ENCODE assay signal across 8 cellular contexts in the genomic region with DNA sequence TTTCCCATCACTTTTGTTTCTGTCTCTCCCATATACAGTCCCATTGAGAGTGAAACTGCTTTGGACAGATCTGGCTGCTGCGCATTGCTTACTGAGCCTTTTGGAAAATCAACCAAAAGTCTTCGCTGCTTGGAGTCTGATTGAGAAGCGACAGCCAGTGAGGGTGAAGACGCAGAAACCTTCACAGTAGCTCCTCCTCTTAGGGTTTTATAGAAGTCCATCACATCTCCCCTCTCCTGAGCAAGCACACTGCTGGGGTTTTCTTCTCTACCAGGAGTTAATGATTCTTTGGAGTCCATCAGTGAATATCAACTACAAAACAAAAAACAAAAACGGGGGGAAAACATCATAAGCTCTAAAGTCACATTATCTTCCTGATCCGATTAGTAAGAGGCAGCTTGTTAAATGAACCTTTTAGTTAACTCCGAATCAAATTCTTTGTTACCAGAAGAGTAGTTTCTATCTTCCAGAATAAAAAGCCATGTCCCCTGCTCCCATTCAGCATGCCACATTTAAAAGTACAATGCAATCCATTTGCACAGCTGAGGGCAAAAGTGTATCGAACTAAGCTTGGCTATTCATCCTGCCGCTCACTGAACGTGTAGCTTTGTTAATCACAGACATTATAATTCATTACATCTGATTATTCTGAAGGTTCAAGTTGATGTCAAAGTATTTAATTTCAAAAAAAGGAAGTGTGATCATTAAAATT. TPM values are rescaled to one million over a fixed set of nuclear protein-coding genes. Genes with fewer than 3 reads are reported as not detected.
A peak's percentile ranks its signal among the peaks of the same experiment; 100 is the strongest.
DNase-seq lines count a peak whose midpoint lies in the region; ATAC-seq and TF ChIP-seq lines count a peak whose summit lies in the region.

No MANE protein-coding gene starts in this region.

- DNase-seq in CD4-positive, CD25-positive, alpha-beta regulatory T cell: no peak
- DNase-seq in NB4 (ENCODE audit: low read depth) (no peak), AML-193 (lab: John Stamatoyannopoulos, UW) (no peak), epidermal melanocyte (ENCODE audit: insufficient read length, low spot score) (no peak), NCI-H2227 (lab: John Stamatoyannopoulos, UW; ENCODE audit: unreplicated experiment) (no peak), NCI-H774 (lab: John Stamatoyannopoulos, UW) (no peak)
- no peak for DNase-seq in central memory CD8-positive, alpha-beta T cell (ENCODE audit: low spot score in 2 of 2)
- DNase-seq in natural killer cell treated with Interleukin-12 subunit alpha and Interleukin-12 subunit beta and Interleukin-15 and Interleukin-18, amount 100 ng/mL, for 72 hours (ENCODE audit: low spot score): no peak

- no peaks in the 10 kb centered on the region for H3K27me3 ChIP-seq in CD4-positive, CD25-positive, alpha-beta regulatory T cell (ENCODE audit: control insufficient read depth, insufficient read depth, low read length)

- no peaks in the 10 kb centered on the region for H3K9me3 Mint-ChIP-seq in CD4-positive, CD25-positive, alpha-beta regulatory T cell
- H3K9me3 Mint-ChIP-seq in central memory CD8-positive, alpha-beta T cell: no peaks in the 10 kb centered on the region
- H3K9me3 Mint-ChIP-seq in natural killer cell treated with Interleukin-12 subunit alpha and Interleukin-12 subunit beta and Interleukin-15 and Interleukin-18, amount 100 ng/mL, for 72 hours: no peaks in the 10 kb centered on the region

- peak overlapping the region; percentile 39 to 75 (median 57) for H3K27ac Mint-ChIP-seq in CD4-positive, CD25-positive, alpha-beta regulatory T cell
- H3K27ac Mint-ChIP-seq in central memory CD8-positive, alpha-beta T cell (ENCODE audit: low read depth): no peak overlapping the region
- H3K27ac Mint-ChIP-seq in natural killer cell treated with Interleukin-12 subunit alpha and Interleukin-12 subunit beta and Interleukin-15 and Interleukin-18, amount 100 ng/mL, for 72 hours: peak overlapping the region; percentile 92 to 100

- no peak overlapping the region for H3K27ac ChIP-seq in CD4-positive, CD25-positive, alpha-beta regulatory T cell (ENCODE audit: insufficient read depth, low read length, poor library complexity, severe bottlenecking)

- peaks cover 17% of the 10 kb centered on the region for H3K36me3 ChIP-seq in CD4-positive, CD25-positive, alpha-beta regulatory T cell (ENCODE audit: control insufficient read depth, insufficient read depth, low read length)

- peaks cover 72% of the 10 kb centered on the region for H3K4me1 ChIP-seq in CD4-positive, CD25-positive, alpha-beta regulatory T cell (ENCODE audit: control insufficient read depth, insufficient read depth, low read length, poor library complexity, severe bottlenecking)

- ATAC-seq in CD4-positive, CD25-positive, alpha-beta regulatory T cell (ENCODE audit: low read depth in 2 of 2): no peak
- ATAC-seq in central memory CD8-positive, alpha-beta T cell (replicated peaks; ENCODE audit: extremely low read depth, poor library complexity, severe bottlenecking): no peak
- no peak for ATAC-seq in natural killer cell treated with Interleukin-12 subunit alpha and Interleukin-12 subunit beta and Interleukin-15 and Interleukin-18, amount 100 ng/mL, for 72 hours

- no peak for TF ChIP-seq POLR2A in NB4 (IDR thresholded peaks at IDR 0.05; ENCODE audit: extremely low read depth, insufficient read length)

- H3K4me3 Mint-ChIP-seq in CD4-positive, CD25-positive, alpha-beta regulatory T cell: peak overlapping the region; percentile 89 to 98 (median 91)
- H3K4me3 Mint-ChIP-seq in central memory CD8-positive, alpha-beta T cell: peak overlapping the region; percentile 95
- peak overlapping the region; percentile 97 for H3K4me3 Mint-ChIP-seq in natural killer cell treated with Interleukin-12 subunit alpha and Interleukin-12 subunit beta and Interleukin-15 and Interleukin-18, amount 100 ng/mL, for 72 hours

- no peaks in the 10 kb centered on the region for H3K9me3 ChIP-seq in CD4-positive, CD25-positive, alpha-beta regulatory T cell (ENCODE audit: control insufficient read depth in 2 of 2, low read length in 2 of 2)

- peaks cover 48 to 67% (median 60%) of the 10 kb centered on the region in 4 donors for H3K4me1 Mint-ChIP-seq in CD4-positive, CD25-positive, alpha-beta regulatory T cell
- H3K4me1 Mint-ChIP-seq in central memory CD8-positive, alpha-beta T cell: peaks cover 55% of the 10 kb centered on the region
- H3K4me1 Mint-ChIP-seq in natural killer cell treated with Interleukin-12 subunit alpha and Interleukin-12 subunit beta and Interleukin-15 and Interleukin-18, amount 100 ng/mL, for 72 hours (ENCODE audit: low read depth in 2 of 2): peaks cover 51 to 56% of the 10 kb centered on the region in 2 donors

- no peaks in the 10 kb centered on the region for H3K27me3 Mint-ChIP-seq in CD4-positive, CD25-positive, alpha-beta regulatory T cell
- no peaks in the 10 kb centered on the region for H3K27me3 Mint-ChIP-seq in central memory CD8-positive, alpha-beta T cell
- H3K27me3 Mint-ChIP-seq in natural killer cell treated with Interleukin-12 subunit alpha and Interleukin-12 subunit beta and Interleukin-15 and Interleukin-18, amount 100 ng/mL, for 72 hours: no peaks in the 10 kb centered on the region

- H3K4me3 ChIP-seq in CD4-positive, CD25-positive, alpha-beta regulatory T cell (ENCODE audit: low read depth, low read length): peak overlapping the region; percentile 98
- peak overlapping the region; percentile 95 for H3K4me3 ChIP-seq in NB4 (ENCODE audit: low read depth, low read length)

- TF ChIP-seq CTCF in NB4 (IDR thresholded peaks at IDR 0.05; ENCODE audit: low read depth, low read length): no peak

- H3K36me3 Mint-ChIP-seq in CD4-positive, CD25-positive, alpha-beta regulatory T cell: peaks cover 23% of the 10 kb centered on the region
- peaks cover 35% of the 10 kb centered on the region for H3K36me3 Mint-ChIP-seq in central memory CD8-positive, alpha-beta T cell (ENCODE audit: insufficient read depth)
- H3K36me3 Mint-ChIP-seq in natural killer cell treated with Interleukin-12 subunit alpha and Interleukin-12 subunit beta and Interleukin-15 and Interleukin-18, amount 100 ng/mL, for 72 hours: peaks cover 44% of the 10 kb centered on the region

RNA-seq across cellular contexts. Expression of a gene that starts 2.8 kb away (rescaled TPM):
- total RNA-seq in CD4-positive, CD25-positive, alpha-beta regulatory T cell: 154 TPM
- polyA plus RNA-seq in CD4-positive, CD25-positive, alpha-beta regulatory T cell: 10 to 100 TPM; 62.5 to 85.5 (median 71.3) TPM
- total RNA-seq in natural killer cell treated with Interleukin-12 subunit alpha and Interleukin-12 subunit beta and Interleukin-15 and Interleukin-18, amount 100 ng/mL, for 72 hours: 100 to 1,000 TPM; 166 to 182 TPM
